In the genomic region with DNA sequence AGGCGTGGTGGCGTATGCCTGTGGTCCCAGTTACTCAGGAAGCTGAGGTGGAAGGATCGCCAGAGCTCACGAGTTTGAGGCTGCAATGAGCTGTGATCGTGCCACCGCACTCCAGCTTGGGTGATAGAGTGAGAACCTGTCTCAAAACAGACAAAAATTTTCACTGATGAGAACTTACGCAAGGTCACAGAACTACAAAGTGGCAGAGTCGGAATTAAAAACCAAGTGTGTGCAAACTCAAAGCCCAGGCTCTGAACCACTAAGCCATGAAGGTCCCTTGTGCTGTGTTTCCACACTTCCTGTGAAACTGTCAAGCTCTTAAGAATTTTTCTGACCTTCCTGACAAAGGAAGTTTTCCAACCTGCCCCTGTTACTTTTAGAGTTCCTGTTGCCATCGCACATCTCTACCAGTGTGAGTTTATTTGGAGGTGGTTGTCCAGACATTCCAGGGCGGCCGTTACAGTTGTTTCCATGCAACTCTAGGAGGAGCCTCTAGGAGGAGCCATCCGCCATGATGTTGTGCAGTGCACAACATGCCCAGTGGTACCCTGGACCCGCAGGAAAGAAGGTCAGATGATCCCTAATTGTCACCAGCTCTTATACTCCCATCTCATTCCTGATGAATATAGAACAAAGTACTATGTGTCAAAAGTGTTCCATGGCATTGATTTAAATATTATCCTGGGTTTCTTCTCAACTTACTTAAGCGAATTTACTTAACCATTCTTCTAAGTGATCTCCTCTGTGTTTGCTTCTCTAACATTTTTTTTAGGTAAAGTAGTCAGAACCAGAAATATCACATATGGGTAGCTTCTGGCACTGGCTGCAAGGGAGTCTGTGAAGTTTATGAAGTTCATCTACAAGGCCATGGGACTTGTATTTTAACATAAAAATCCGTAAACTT, we compare ENCODE assay signal across 8 cellular contexts.
DNase-seq lines count a peak whose midpoint lies in the region; ATAC-seq lines count a peak whose summit lies in the region.

No MANE protein-coding gene starts in this region.

- H3K9me3 ChIP-seq in HAP-1 = no peaks in the 10 kb centered on the region

- H3K4me1 ChIP-seq in HAP-1 = no peaks in the 10 kb centered on the region

- in situ Hi-C loops in HAP-1 (cut with MboI; ENCODE audit: low sequenced_read_pairs) = no loop called here

- DNase-seq in COLO668 (lab: John Stamatoyannopoulos, UW; ENCODE audit: unreplicated experiment) (peak; percentile 16), HAP-1 (ENCODE audit: low spot score in 2 of 2) (peak; percentile 27 to 72), SKM-1 (lab: John Stamatoyannopoulos, UW; ENCODE audit: unreplicated experiment) (peak; percentile 64), iPS-NIHi11 (ENCODE audit: low spot score) (peak; percentile 68)
- no peak for DNase-seq in stimulated activated naive CD4-positive, alpha-beta T cell (lab: John Stamatoyannopoulos, UW)

- ATAC-seq in HG03196 (IDR thresholded peaks at IDR 0.05; ENCODE audit: unreplicated experiment) (no peak), GM19023 (IDR thresholded peaks at IDR 0.05; ENCODE audit: unreplicated experiment) (no peak), GM18858 (IDR thresholded peaks at IDR 0.05; ENCODE audit: unreplicated experiment) (no peak)

- no peak overlapping the region for H3K4me3 ChIP-seq in HAP-1

- H3K36me3 ChIP-seq in HAP-1 (replicated peaks) = no peaks in the 10 kb centered on the region

- no peaks in the 10 kb centered on the region for H3K27me3 ChIP-seq in HAP-1 (ENCODE audit: low read depth)

Comparison
In these comparisons a context has a peak if more than half of its experiments do, and no peak if none do; other contexts are left out.
1. DNase-seq: peak in COLO668 (single experiment), HAP-1 (2 of 2), SKM-1 (single experiment) and iPS-NIHi11 (single experiment); none in stimulated activated naive CD4-positive, alpha-beta T cell (0 of 6).